Comparison of ENCODE assay signal across 2 cellular contexts in the genomic region with DNA sequence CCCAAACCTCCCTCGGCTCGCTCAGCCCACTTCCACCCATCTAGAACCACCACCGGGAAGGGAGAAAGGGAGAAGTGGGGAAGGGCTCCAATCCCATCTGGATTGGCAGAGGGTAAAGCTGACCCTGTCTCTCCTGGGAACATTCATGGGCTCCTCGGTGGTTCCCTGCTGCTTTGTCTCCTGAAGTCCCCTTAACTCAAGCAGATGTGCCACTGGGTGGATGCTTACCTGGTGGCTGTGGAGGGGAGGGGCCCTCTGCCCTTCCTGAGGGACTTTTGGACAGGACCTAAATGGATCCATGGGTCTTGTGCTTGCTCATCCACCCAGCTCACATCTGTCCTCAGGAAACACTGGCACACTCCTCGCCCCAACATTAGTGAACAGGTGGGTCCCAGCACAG.
TF ChIP-seq lines count a peak whose summit lies in the region.

No MANE protein-coding gene starts in this region.

TF ChIP-seq in SK-N-SH, 30 proteins besides CTCF, POLR2A, EP300 and RAD21:
- TF ChIP-seq TAF1 (IDR thresholded peaks at IDR 0.05; ENCODE audit: borderline replicate concordance, low read depth, low read length): no peak
- no peak for TF ChIP-seq ZBTB33 (IDR thresholded peaks at IDR 0.05; ENCODE audit: borderline replicate concordance, low read depth)
- TF ChIP-seq MXI1 (IDR thresholded peaks at IDR 0.05; ENCODE audit: low read depth, low read length): no peak
- no peak for TF ChIP-seq SIN3A (IDR thresholded peaks at IDR 0.05; ENCODE audit: borderline replicate concordance, low read depth, low read length)
- TF ChIP-seq, protein P1, sequence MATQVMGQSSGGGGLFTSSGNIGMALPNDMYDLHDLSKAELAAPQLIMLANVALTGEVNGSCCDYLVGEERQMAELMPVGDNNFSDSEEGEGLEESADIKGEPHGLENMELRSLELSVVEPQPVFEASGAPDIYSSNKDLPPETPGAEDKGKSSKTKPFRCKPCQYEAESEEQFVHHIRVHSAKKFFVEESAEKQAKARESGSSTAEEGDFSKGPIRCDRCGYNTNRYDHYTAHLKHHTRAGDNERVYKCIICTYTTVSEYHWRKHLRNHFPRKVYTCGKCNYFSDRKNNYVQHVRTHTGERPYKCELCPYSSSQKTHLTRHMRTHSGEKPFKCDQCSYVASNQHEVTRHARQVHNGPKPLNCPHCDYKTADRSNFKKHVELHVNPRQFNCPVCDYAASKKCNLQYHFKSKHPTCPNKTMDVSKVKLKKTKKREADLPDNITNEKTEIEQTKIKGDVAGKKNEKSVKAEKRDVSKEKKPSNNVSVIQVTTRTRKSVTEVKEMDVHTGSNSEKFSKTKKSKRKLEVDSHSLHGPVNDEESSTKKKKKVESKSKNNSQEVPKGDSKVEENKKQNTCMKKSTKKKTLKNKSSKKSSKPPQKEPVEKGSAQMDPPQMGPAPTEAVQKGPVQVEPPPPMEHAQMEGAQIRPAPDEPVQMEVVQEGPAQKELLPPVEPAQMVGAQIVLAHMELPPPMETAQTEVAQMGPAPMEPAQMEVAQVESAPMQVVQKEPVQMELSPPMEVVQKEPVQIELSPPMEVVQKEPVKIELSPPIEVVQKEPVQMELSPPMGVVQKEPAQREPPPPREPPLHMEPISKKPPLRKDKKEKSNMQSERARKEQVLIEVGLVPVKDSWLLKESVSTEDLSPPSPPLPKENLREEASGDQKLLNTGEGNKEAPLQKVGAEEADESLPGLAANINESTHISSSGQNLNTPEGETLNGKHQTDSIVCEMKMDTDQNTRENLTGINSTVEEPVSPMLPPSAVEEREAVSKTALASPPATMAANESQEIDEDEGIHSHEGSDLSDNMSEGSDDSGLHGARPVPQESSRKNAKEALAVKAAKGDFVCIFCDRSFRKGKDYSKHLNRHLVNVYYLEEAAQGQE (IDR thresholded peaks at IDR 0.05; ENCODE audit: low read depth, low read length): no peak
- TF ChIP-seq, protein P2, sequence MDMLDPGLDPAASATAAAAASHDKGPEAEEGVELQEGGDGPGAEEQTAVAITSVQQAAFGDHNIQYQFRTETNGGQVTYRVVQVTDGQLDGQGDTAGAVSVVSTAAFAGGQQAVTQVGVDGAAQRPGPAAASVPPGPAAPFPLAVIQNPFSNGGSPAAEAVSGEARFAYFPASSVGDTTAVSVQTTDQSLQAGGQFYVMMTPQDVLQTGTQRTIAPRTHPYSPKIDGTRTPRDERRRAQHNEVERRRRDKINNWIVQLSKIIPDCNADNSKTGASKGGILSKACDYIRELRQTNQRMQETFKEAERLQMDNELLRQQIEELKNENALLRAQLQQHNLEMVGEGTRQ (IDR thresholded peaks at IDR 0.05; ENCODE audit: borderline replicate concordance, low read depth, low read length): no peak
- TF ChIP-seq TCF12 (IDR thresholded peaks at IDR 0.05): no peak
- TF ChIP-seq FOXM1 (IDR thresholded peaks at IDR 0.05; ENCODE audit: low read depth): no peak
- TF ChIP-seq GABPA (IDR thresholded peaks at IDR 0.05; ENCODE audit: low read depth): no peak
- TF ChIP-seq RCOR1 (IDR thresholded peaks at IDR 0.05; ENCODE audit: low read length): no peak
- no peak for TF ChIP-seq GATA2 (CRISPR knock-in tag; IDR thresholded peaks at IDR 0.05)
- TF ChIP-seq NRF1 (IDR thresholded peaks at IDR 0.05; ENCODE audit: low read depth, low read length): no peak
- TF ChIP-seq, protein P3, sequence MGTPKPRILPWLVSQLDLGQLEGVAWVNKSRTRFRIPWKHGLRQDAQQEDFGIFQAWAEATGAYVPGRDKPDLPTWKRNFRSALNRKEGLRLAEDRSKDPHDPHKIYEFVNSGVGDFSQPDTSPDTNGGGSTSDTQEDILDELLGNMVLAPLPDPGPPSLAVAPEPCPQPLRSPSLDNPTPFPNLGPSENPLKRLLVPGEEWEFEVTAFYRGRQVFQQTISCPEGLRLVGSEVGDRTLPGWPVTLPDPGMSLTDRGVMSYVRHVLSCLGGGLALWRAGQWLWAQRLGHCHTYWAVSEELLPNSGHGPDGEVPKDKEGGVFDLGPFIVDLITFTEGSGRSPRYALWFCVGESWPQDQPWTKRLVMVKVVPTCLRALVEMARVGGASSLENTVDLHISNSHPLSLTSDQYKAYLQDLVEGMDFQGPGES (IDR thresholded peaks at IDR 0.05; ENCODE audit: low read depth, low read length): no peak
- TF ChIP-seq FOXJ3 (CRISPR knock-in tag; IDR thresholded peaks at IDR 0.05): no peak
- TF ChIP-seq MEF2A (IDR thresholded peaks at IDR 0.05; ENCODE audit: borderline replicate concordance, low read depth): no peak
- TF ChIP-seq, protein P4, sequence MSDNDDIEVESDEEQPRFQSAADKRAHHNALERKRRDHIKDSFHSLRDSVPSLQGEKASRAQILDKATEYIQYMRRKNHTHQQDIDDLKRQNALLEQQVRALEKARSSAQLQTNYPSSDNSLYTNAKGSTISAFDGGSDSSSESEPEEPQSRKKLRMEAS (IDR thresholded peaks at IDR 0.05; ENCODE audit: low read depth): no peak
- no peak for TF ChIP-seq CHD2 (IDR thresholded peaks at IDR 0.05; ENCODE audit: low read length, partially characterized antibody)
- TF ChIP-seq POLR2AphosphoS5 (IDR thresholded peaks at IDR 0.05; ENCODE audit: low read depth, low read length): no peak
- no peak for TF ChIP-seq YY1 (IDR thresholded peaks at IDR 0.05; ENCODE audit: low read depth)
- TF ChIP-seq RFX5 (IDR thresholded peaks at IDR 0.05; ENCODE audit: low read length): no peak

TF ChIP-seq in SK-N-SH treated with all-trans-retinoic acid at 6 μM for 48 hours, 23 proteins besides CTCF, POLR2A, EP300 and RAD21:
- TF ChIP-seq ZFP30 (CRISPR knock-in tag; IDR thresholded peaks at IDR 0.05) (no peak), SNAI2 (CRISPR knock-in tag; IDR thresholded peaks at IDR 0.05) (no peak), TSHZ2 (CRISPR knock-in tag; IDR thresholded peaks at IDR 0.05) (no peak), CSDC2 (CRISPR knock-in tag; IDR thresholded peaks at IDR 0.05) (no peak), TCF4 (CRISPR knock-in tag; IDR thresholded peaks at IDR 0.05; ENCODE audit: borderline replicate concordance) (no peak), ESRRG (CRISPR knock-in tag; IDR thresholded peaks at IDR 0.05) (no peak), PATZ1 (CRISPR knock-in tag; IDR thresholded peaks at IDR 0.05; ENCODE audit: borderline replicate concordance) (no peak), OSR1 (CRISPR knock-in tag; IDR thresholded peaks at IDR 0.05) (no peak), GLIS3 (CRISPR knock-in tag; IDR thresholded peaks at IDR 0.05) (no peak), RARB (CRISPR knock-in tag; IDR thresholded peaks at IDR 0.05) (no peak), ARNTL (CRISPR knock-in tag; IDR thresholded peaks at IDR 0.05; ENCODE audit: borderline replicate concordance, low read depth) (no peak), BACH2 (CRISPR knock-in tag; IDR thresholded peaks at IDR 0.05; ENCODE audit: borderline replicate concordance) (no peak), POU6F1 (CRISPR knock-in tag; IDR thresholded peaks at IDR 0.05; ENCODE audit: borderline replicate concordance, low read depth) (no peak), ZFP3 (CRISPR knock-in tag; IDR thresholded peaks at IDR 0.05) (no peak), ZNF70 (CRISPR knock-in tag; IDR thresholded peaks at IDR 0.05) (no peak)
- TF ChIP-seq, protein P5, sequence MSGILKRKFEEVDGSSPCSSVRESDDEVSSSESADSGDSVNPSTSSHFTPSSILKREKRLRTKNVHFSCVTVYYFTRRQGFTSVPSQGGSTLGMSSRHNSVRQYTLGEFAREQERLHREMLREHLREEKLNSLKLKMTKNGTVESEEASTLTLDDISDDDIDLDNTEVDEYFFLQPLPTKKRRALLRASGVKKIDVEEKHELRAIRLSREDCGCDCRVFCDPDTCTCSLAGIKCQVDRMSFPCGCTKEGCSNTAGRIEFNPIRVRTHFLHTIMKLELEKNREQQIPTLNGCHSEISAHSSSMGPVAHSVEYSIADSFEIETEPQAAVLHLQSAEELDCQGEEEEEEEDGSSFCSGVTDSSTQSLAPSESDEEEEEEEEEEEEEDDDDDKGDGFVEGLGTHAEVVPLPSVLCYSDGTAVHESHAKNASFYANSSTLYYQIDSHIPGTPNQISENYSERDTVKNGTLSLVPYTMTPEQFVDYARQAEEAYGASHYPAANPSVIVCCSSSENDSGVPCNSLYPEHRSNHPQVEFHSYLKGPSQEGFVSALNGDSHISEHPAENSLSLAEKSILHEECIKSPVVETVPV (CRISPR knock-in tag; IDR thresholded peaks at IDR 0.05): no peak
TF ChIP-seq in SK-N-SH treated with all-trans-retinoic acid at 6 μM for 48 hours: peak in this region for 0.
